Comparison of ENCODE assay signal across 1 cellular context in genomic region chr6:28393912-28394662, GRCh38.
TF ChIP-seq lines count a peak whose summit lies in the region.

No MANE protein-coding gene starts in this region.

TF ChIP-seq in IMR-90, 13 proteins besides CTCF, POLR2A, EP300 and RAD21:
- no peak for TF ChIP-seq CHD1 (IDR thresholded peaks at IDR 0.05; ENCODE audit: low read depth, low read length)
- TF ChIP-seq MAFK (IDR thresholded peaks at IDR 0.05; ENCODE audit: low read depth, low read length): 0 out of 2 replicates have a peak, but pooled peaks have one; percentile 25
- no peak for TF ChIP-seq RCOR1 (IDR thresholded peaks at IDR 0.05; ENCODE audit: insufficient replicate concordance, low read length)
